8 cellular contexts compared by ENCODE assay signal in genomic region chr1:167719715-167720421, GRCh38. TPM values are rescaled to one million over a fixed set of nuclear protein-coding genes. Genes with fewer than 3 reads are reported as not detected.
DNase-seq lines count a peak whose midpoint lies in the region; ATAC-seq, FAIRE-seq and TF ChIP-seq lines count a peak whose summit lies in the region.
"Not testable (repeated sequence)": the region's sequence is repeated elsewhere in the genome, so short reads cannot be mapped to it uniquely, and the experiment has no call there.

No MANE protein-coding gene starts in this region.

- H3K27ac Mint-ChIP-seq in CD4-positive, alpha-beta memory T cell = peak overlapping the region in 4 of 7 donors; percentile 4 to 75 (median 34)
- peak overlapping the region; percentile 29; the same call in 1 of the 2 replicates for H3K27ac Mint-ChIP-seq in WTC11
- H3K27ac Mint-ChIP-seq in activated T-helper 2 cell treated with anti-CD3 and anti-CD28 coated beads, Interferon-gamma antibody, Interleukin-2, Interleukin-4, amounts not matched to agents 10 μg/mL and 5 μg/mL and 100 μg/mL, durations not matched to agents 14 hours and 24 hours and 36 hours = peak overlapping the region; percentile 19
- peak overlapping the region; percentile 46 for H3K27ac Mint-ChIP-seq in endodermal cell
- peak overlapping the region in 8 of 9 donors; percentile 45 to 95 (median 73) for H3K27ac Mint-ChIP-seq in naive thymus-derived CD4-positive, alpha-beta T cell

- H3K27ac ChIP-seq in CD4-positive, alpha-beta memory T cell (ENCODE audit: low read depth, low read length); endodermal cell (ENCODE audit: low read depth, low read length); naive thymus-derived CD4-positive, alpha-beta T cell (ENCODE audit: low read depth, low read length): not testable (repeated sequence)

- H3K36me3 ChIP-seq in CD4-positive, alpha-beta memory T cell (ENCODE audit: insufficient read depth, low read length); endodermal cell (ENCODE audit: control insufficient read depth, insufficient read depth, low read length); naive thymus-derived CD4-positive, alpha-beta T cell (ENCODE audit: control insufficient read depth in 2 of 3, insufficient read depth in 3 of 3, low read length in 3 of 3): not testable (repeated sequence)

- not testable (repeated sequence) for TF ChIP-seq CTCF in WTC11 (IDR thresholded peaks at IDR 0.05); endodermal cell (conservative IDR thresholded peaks at IDR 0.05)

- not testable (repeated sequence) for H3K9me3 ChIP-seq in CD4-positive, alpha-beta memory T cell (ENCODE audit: control insufficient read depth in 1 of 2, low read length in 2 of 2); endodermal cell (ENCODE audit: control insufficient read depth, low read length); naive thymus-derived CD4-positive, alpha-beta T cell (ENCODE audit: control insufficient read depth in 2 of 3, low read length in 3 of 3)

- CTCF ChIA-PET in CD4-positive, alpha-beta memory T cell (lab: Charles Lee; ENCODE audit: partially characterized antibody); WTC11 (lab: Charles Lee): not testable (repeated sequence)
- CTCF ChIA-PET in naive thymus-derived CD4-positive, alpha-beta T cell (lab: Charles Lee) = interaction anchor here (0.6 kb wide), 1 partner anchor 362 kb away, joined by 3 read pairs; no protein-coding TSS in a partner anchor

- FAIRE-seq in GM18507 (lab: Jason Lieb, UNC) = peak; percentile 76

- peaks cover 38% of the 10 kb centered on the region for H3K4me1 ChIP-seq in CD4-positive, alpha-beta memory T cell (ENCODE audit: insufficient read depth, low read length)
- H3K4me1 ChIP-seq in endodermal cell (ENCODE audit: control insufficient read depth, insufficient read depth, low read length) = not testable (repeated sequence)
- H3K4me1 ChIP-seq in naive thymus-derived CD4-positive, alpha-beta T cell (ENCODE audit: control insufficient read depth in 2 of 2, insufficient read depth in 2 of 2, low read length in 2 of 2) = peaks cover 8 to 18% of the 10 kb centered on the region in 2 donors

- peaks cover 28 to 63% (median 44%) of the 10 kb centered on the region in 4 donors for H3K4me1 Mint-ChIP-seq in CD4-positive, alpha-beta memory T cell
- peaks cover 45% of the 10 kb centered on the region for H3K4me1 Mint-ChIP-seq in WTC11
- peaks cover 47% of the 10 kb centered on the region for H3K4me1 Mint-ChIP-seq in activated T-helper 2 cell treated with anti-CD3 and anti-CD28 coated beads, Interferon-gamma antibody, Interleukin-2, Interleukin-4, amounts not matched to agents 10 μg/mL and 5 μg/mL and 100 μg/mL, durations not matched to agents 14 hours and 24 hours and 36 hours (ENCODE audit: low read depth)
- H3K4me1 Mint-ChIP-seq in endodermal cell = peaks cover 46% of the 10 kb centered on the region
- H3K4me1 Mint-ChIP-seq in naive thymus-derived CD4-positive, alpha-beta T cell = peaks cover 42 to 76% (median 65%) of the 10 kb centered on the region in 7 donors

- WGBS in endodermal cell (ENCODE audit: insufficient coverage in 1 of 2, insufficient read length in 1 of 2), 2 experiments = 88 to 89% methylated on average over 18 to 25 of the region's 25 CpGs

- DNase-seq in CD4-positive, alpha-beta memory T cell; GM18507 (ENCODE audit: extremely low spot score, insufficient read length, low read depth); WTC11 (ENCODE audit: low spot score); activated T-helper 2 cell treated with anti-CD3 and anti-CD28 coated beads, Interferon-gamma antibody, Interleukin-2, Interleukin-4, amounts not matched to agents 10 μg/mL and 5 μg/mL and 100 μg/mL, durations not matched to agents 14 hours and 24 hours and 36 hours (ENCODE audit: low spot score); naive thymus-derived CD4-positive, alpha-beta T cell: not testable (repeated sequence)
- peak; percentile 77 for DNase-seq in NAMALWA (ENCODE audit: low spot score)
- DNase-seq in endodermal cell = peak; percentile 60
- DNase-seq in stimulated activated naive CD8-positive, alpha-beta T cell treated with anti-CD3 and anti-CD28 coated beads, Interleukin-15, Interleukin-2, amounts not matched to agents 100 U/mL and 50 U/mL, for 24 hours = peak; percentile 6

- intact Hi-C loops in CD4-positive, alpha-beta memory T cell (cut with micrococcal nuclease) = loop anchor here (10.0 kb wide), 2 partner anchors 365 to 1645 kb away; partner anchors contain the start of genes BLZF1 and NME7
- intact Hi-C loops in activated T-helper 2 cell treated with anti-CD3 and anti-CD28 coated beads, Interferon-gamma antibody, Interleukin-2, Interleukin-4, amounts not matched to agents 10 μg/mL and 5 μg/mL and 100 μg/mL, durations not matched to agents 14 hours and 24 hours and 36 hours (cut with micrococcal nuclease) = loop anchor here (5.0 kb wide), 2 partner anchors 362 to 457 kb away; partner anchors contain the start of gene TIPRL
- intact Hi-C loops in naive thymus-derived CD4-positive, alpha-beta T cell (cut with micrococcal nuclease) = loop anchor here (5.0 to 10.0 kb wide), 8 partner anchors 42 to 1985 kb away; partner anchors contain the start of genes GPA33 (in 1 of the 2), SLC19A2 (in 1 of the 2), STYXL2 (in 1 of the 2) and TIPRL (in 1 of the 2)

- not testable (repeated sequence) for H3K27me3 ChIP-seq in CD4-positive, alpha-beta memory T cell (ENCODE audit: insufficient read depth, low read length); endodermal cell (ENCODE audit: control insufficient read depth, insufficient read depth, low read length, poor library complexity, severe bottlenecking); naive thymus-derived CD4-positive, alpha-beta T cell (ENCODE audit: control insufficient read depth in 2 of 2, insufficient read depth in 2 of 2, low read length in 2 of 2)

- peak overlapping the region in 6 of 8 donors; percentile 21 to 98 (median 70) for H3K4me3 Mint-ChIP-seq in CD4-positive, alpha-beta memory T cell
- peak overlapping the region; percentile 8; the same call in 1 of the 2 replicates for H3K4me3 Mint-ChIP-seq in WTC11
- H3K4me3 Mint-ChIP-seq in activated T-helper 2 cell treated with anti-CD3 and anti-CD28 coated beads, Interferon-gamma antibody, Interleukin-2, Interleukin-4, amounts not matched to agents 10 μg/mL and 5 μg/mL and 100 μg/mL, durations not matched to agents 14 hours and 24 hours and 36 hours (ENCODE audit: low read depth) = peak overlapping the region; percentile 9
- H3K4me3 Mint-ChIP-seq in endodermal cell = not testable (repeated sequence)
- H3K4me3 Mint-ChIP-seq in naive thymus-derived CD4-positive, alpha-beta T cell = peak overlapping the region; percentile 33 to 96 (median 80)

- H3K4me3 ChIP-seq in CD4-positive, alpha-beta memory T cell (ENCODE audit: low read length in 2 of 2); endodermal cell (ENCODE audit: low read length); naive thymus-derived CD4-positive, alpha-beta T cell (ENCODE audit: low read length): not testable (repeated sequence)

- H3K9ac ChIP-seq in endodermal cell (ENCODE audit: extremely low read depth, low read length, poor library complexity, severe bottlenecking) = peak overlapping the region; percentile 42

- POLR2A ChIA-PET in CD4-positive, alpha-beta memory T cell (lab: Charles Lee; ENCODE audit: partially characterized antibody); naive thymus-derived CD4-positive, alpha-beta T cell (lab: Charles Lee): not testable (repeated sequence)
- POLR2A ChIA-PET in WTC11 (lab: Charles Lee) = interaction anchor here (0.6 kb wide), 1 partner anchor 213 kb away, joined by 3 read pairs; no protein-coding TSS in a partner anchor

- H3K36me3 Mint-ChIP-seq in CD4-positive, alpha-beta memory T cell = peaks cover 0 to 11% of the 10 kb centered on the region in 2 donors
- not testable (repeated sequence) for H3K36me3 Mint-ChIP-seq in WTC11; activated T-helper 2 cell treated with anti-CD3 and anti-CD28 coated beads, Interferon-gamma antibody, Interleukin-2, Interleukin-4, amounts not matched to agents 10 μg/mL and 5 μg/mL and 100 μg/mL, durations not matched to agents 14 hours and 24 hours and 36 hours (ENCODE audit: low read depth); endodermal cell (ENCODE audit: low read depth); naive thymus-derived CD4-positive, alpha-beta T cell

- ATAC-seq in WTC11; naive thymus-derived CD4-positive, alpha-beta T cell; stimulated activated naive CD8-positive, alpha-beta T cell treated with anti-CD3 and anti-CD28 coated beads, Interleukin-15, Interleukin-2, amounts not matched to agents 100 U/mL and 50 U/mL, for 24 hours: not testable (repeated sequence)

- H3K27me3 Mint-ChIP-seq in CD4-positive, alpha-beta memory T cell; WTC11 (ENCODE audit: low read depth); activated T-helper 2 cell treated with anti-CD3 and anti-CD28 coated beads, Interferon-gamma antibody, Interleukin-2, Interleukin-4, amounts not matched to agents 10 μg/mL and 5 μg/mL and 100 μg/mL, durations not matched to agents 14 hours and 24 hours and 36 hours (ENCODE audit: low read depth); endodermal cell (ENCODE audit: insufficient read depth); naive thymus-derived CD4-positive, alpha-beta T cell: not testable (repeated sequence)

- not testable (repeated sequence) for H3K9me3 Mint-ChIP-seq in CD4-positive, alpha-beta memory T cell; WTC11; activated T-helper 2 cell treated with anti-CD3 and anti-CD28 coated beads, Interferon-gamma antibody, Interleukin-2, Interleukin-4, amounts not matched to agents 10 μg/mL and 5 μg/mL and 100 μg/mL, durations not matched to agents 14 hours and 24 hours and 36 hours; endodermal cell; naive thymus-derived CD4-positive, alpha-beta T cell

RNA-seq across cellular contexts. Expression of gene MPZL1, which starts 1.9 kb away (rescaled TPM):
- 1 to 10 TPM; 5.4 to 7.2 TPM for total RNA-seq in CD4-positive, alpha-beta memory T cell
- polyA plus RNA-seq in CD4-positive, alpha-beta memory T cell = 10 to 100 TPM in 1 of 2 donors, 1 to 10 TPM in 1; 8.6 to 15.8 TPM
- total RNA-seq in WTC11 (2021) (71.7 to 74.1 TPM (median 72.3 TPM) in 3 replicates), endodermal cell (100 to 1,000 TPM; 111 to 114 TPM)
- 36.7 and 40.5 TPM in 2 replicates for total RNA-seq in activated T-helper 2 cell treated with anti-CD3 and anti-CD28 coated beads, Interferon-gamma antibody, Interleukin-2, Interleukin-4, amounts not matched to agents 10 μg/mL and 5 μg/mL and 100 μg/mL, durations not matched to agents 14 hours and 24 hours and 36 hours
- polyA plus RNA-seq in endodermal cell (2013, experiment 1 of 2) = 72.9 TPM
- 82.6 TPM for polyA plus RNA-seq in endodermal cell (2013, experiment 2 of 2)
- 10 to 100 TPM in 2 of 5 experiments, 1 to 10 TPM in 3; 4.8 to 25.3 (median 8.6) TPM for total RNA-seq in naive thymus-derived CD4-positive, alpha-beta T cell
- polyA plus RNA-seq in naive thymus-derived CD4-positive, alpha-beta T cell = 10 to 100 TPM; 12.2 to 19.0 TPM

Comparison
In these comparisons a context has a peak if more than half of its experiments do, and no peak if none do; other contexts are left out.
1. H3K27ac Mint-ChIP-seq: peak in every context shown above with its lines; median percentile 73 in naive thymus-derived CD4-positive, alpha-beta T cell; 46 in endodermal cell; 34 in CD4-positive, alpha-beta memory T cell; 29 in WTC11; 19 in activated T-helper 2 cell treated with anti-CD3 and anti-CD28 coated beads, Interferon-gamma antibody, Interleukin-2, Interleukin-4, amounts not matched to agents 10 μg/mL and 5 μg/mL and 100 μg/mL, durations not matched to agents 14 hours and 24 hours and 36 hours.